ENCODE assay signal across 9 cellular contexts in genomic region chr12:46153267-46153872, GRCh38.
DNase-seq lines count a peak whose midpoint lies in the region; ATAC-seq, FAIRE-seq and TF ChIP-seq lines count a peak whose summit lies in the region.
"Had no signal": no experiment of that assay in that cellular context is flagged by ENCODE, and none has a peak within 500 bp of the region (broad histone marks: within the 10 kb centered on the region; RNA-seq: fewer than 3 reads in every experiment).

No MANE protein-coding gene starts in this region.

- no peak for TF ChIP-seq EP300 in Ishikawa (IDR thresholded peaks at IDR 0.05; ENCODE audit: borderline replicate concordance)

- peak; percentile 86 for TF ChIP-seq RAD21 in Ishikawa (IDR thresholded peaks at IDR 0.05; ENCODE audit: low read depth)

- DNase-seq in D721Med (ENCODE audit: insufficient read length, low spot score), result no peak
- peak; percentile 37 for DNase-seq in iris pigment epithelial cell (ENCODE audit: low read depth)
- DNase-seq in substantia nigra (lab: John Stamatoyannopoulos, UW), result no peak
- DNase-seq in activated gamma-delta T cell treated with Interleukin-2 at 50 U/mL for 16 hours, result no peak

- no peak overlapping the region for H3K27ac ChIP-seq in substantia nigra (ENCODE audit: low read depth, low read length, poor library complexity, severe bottlenecking)

- no peak overlapping the region for H3K4me3 ChIP-seq in WI38 (ENCODE audit: low read depth, low read length)
- H3K4me3 ChIP-seq: SJSA1 had no signal

- TF ChIP-seq CTCF in D721Med (IDR thresholded peaks at IDR 0.05; ENCODE audit: insufficient read depth, missing control alignments) (peak; percentile 46), WI38 (IDR thresholded peaks at IDR 0.05; ENCODE audit: low read depth, low read length) (peak; percentile 13; the same call in 1 of the 2 replicates)

- ATAC-seq in GM21825 (IDR thresholded peaks at IDR 0.05; ENCODE audit: unreplicated experiment), result no peak
- no peak for ATAC-seq in HG02885 (IDR thresholded peaks at IDR 0.05; ENCODE audit: poor library complexity, unreplicated experiment)

- FAIRE-seq in D721Med (lab: Jason Lieb, UNC), result no peak

TF ChIP-seq in Ishikawa, 13 proteins besides CTCF, POLR2A, EP300 and RAD21:
- peak; percentile 63; the same call in 1 of the 2 replicates for TF ChIP-seq TEAD4 (IDR thresholded peaks at IDR 0.05)
- peak; percentile 37; the same call in 1 of the 2 replicates for TF ChIP-seq CEBPB (IDR thresholded peaks at IDR 0.05)
- no peak for TF ChIP-seq EGR1 (IDR thresholded peaks at IDR 0.05)
